In the genomic region with DNA sequence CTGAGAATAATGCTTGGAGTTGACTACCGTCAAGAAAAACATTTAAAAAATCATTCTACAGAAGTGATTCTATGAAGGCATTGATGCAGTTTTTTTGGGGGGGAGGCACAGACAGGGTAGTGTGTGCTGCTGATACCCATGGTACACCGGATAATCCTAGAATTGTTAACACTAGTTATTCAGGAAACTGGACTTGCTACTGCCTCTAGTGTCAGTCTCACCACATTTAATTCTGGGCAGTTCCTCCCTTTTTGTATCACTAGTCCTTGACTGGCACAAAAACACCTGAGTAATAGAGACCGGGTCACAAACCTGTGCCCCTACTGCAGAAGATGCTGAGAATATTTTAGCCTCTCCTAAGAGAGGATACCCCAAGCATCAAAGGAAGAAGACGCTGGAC, we compare ENCODE assay signal across 15 cellular contexts. TPM values are rescaled to one million over a fixed set of nuclear protein-coding genes. Genes with fewer than 3 reads are reported as not detected.
DNase-seq lines count a peak whose midpoint lies in the region; ATAC-seq, FAIRE-seq and TF ChIP-seq lines count a peak whose summit lies in the region.
"Had no signal": no experiment of that assay in that cellular context is flagged by ENCODE, and none has a peak within 500 bp of the region (broad histone marks: within the 10 kb centered on the region; RNA-seq: fewer than 3 reads in every experiment).

No MANE protein-coding gene starts in this region.

- ATAC-seq in K562: peak; percentile 77

- no peak for TF ChIP-seq RAD21 in K562 (CRISPR knock-in tag; conservative IDR thresholded peaks at IDR 0.05 in 1 of 2, IDR thresholded peaks at IDR 0.05 in 1 of 2)

- H3K4me2 ChIP-seq in Loucy (ENCODE audit: low read depth, low read length, poor library complexity, severe bottlenecking) (no peak overlapping the region), K562 (ENCODE audit: insufficient read depth, low read length) (no peak overlapping the region)
- H3K4me2 ChIP-seq: BLaER1 treated with 17β-estradiol and CSF1 and Interleukin-3, amounts not matched to agents 10 nM and 100 nM had no signal

- H3K36me3 ChIP-seq in Loucy (ENCODE audit: insufficient read depth, low read length) (no peaks in the 10 kb centered on the region), K562 (ENCODE audit: control insufficient read depth, insufficient read depth, low read length) (no peaks in the 10 kb centered on the region)
- H3K36me3 ChIP-seq: BLaER1 treated with 17β-estradiol and CSF1 and Interleukin-3, amounts not matched to agents 10 nM and 100 nM; HAP-1 had no signal

- H3K9ac ChIP-seq in Loucy (ENCODE audit: low read depth, low read length, poor library complexity, severe bottlenecking) (no peak overlapping the region), K562 (ENCODE audit: insufficient read depth in 1 of 2, low read depth in 2 of 2, low read length in 2 of 2) (no peak overlapping the region)
- H3K9ac ChIP-seq: BLaER1 treated with 17β-estradiol and CSF1 and Interleukin-3, amounts not matched to agents 10 nM and 100 nM had no signal

- H4K20me1 ChIP-seq in Loucy (ENCODE audit: insufficient read depth, low read length, poor library complexity, severe bottlenecking) (no peaks in the 10 kb centered on the region), K562 (replicated peaks; ENCODE audit: control insufficient read depth, insufficient read depth, low read length) (no peaks in the 10 kb centered on the region)
- H4K20me1 ChIP-seq: BLaER1 treated with 17β-estradiol and CSF1 and Interleukin-3, amounts not matched to agents 10 nM and 100 nM had no signal

- H3K27ac ChIP-seq in C4-2B: no peak overlapping the region
- no peak overlapping the region for H3K27ac ChIP-seq in K562 (ENCODE audit: extremely low read depth, low read depth, low read length)
- H3K27ac ChIP-seq: BLaER1 treated with 17β-estradiol and CSF1 and Interleukin-3, amounts not matched to agents 10 nM and 100 nM; SK-N-MC had no signal

- POLR2A ChIA-PET in K562 (lab: Yijun Ruan, JAX): no interaction called here

- TF ChIP-seq POLR2A in K562 (conservative IDR thresholded peaks at IDR 0.05): no peak

- 2% methylated on average over 4 of the region's 4 CpGs for WGBS in K562 (ENCODE audit: insufficient coverage, low coverage, missing lambda C conversion rate)

- H3K4me1 ChIP-seq in Loucy (ENCODE audit: insufficient read depth, low read length, poor library complexity, severe bottlenecking): no peaks in the 10 kb centered on the region
- H3K4me1 ChIP-seq in K562 (replicated peaks in 1 of 2; ENCODE audit: control insufficient read depth in 2 of 2, insufficient read depth in 2 of 2, low read length in 2 of 2): no peaks in the 10 kb centered on the region
- H3K4me1 ChIP-seq: HAP-1 had no signal

- BruUV-seq in K562 (replicated peaks; lab: Mats Ljungman, UMichigan): no TSS peak

- no peaks in the 10 kb centered on the region for H3K79me2 ChIP-seq in Loucy (ENCODE audit: insufficient read depth, low read length)
- H3K79me2 ChIP-seq in K562 (ENCODE audit: control insufficient read depth, insufficient read depth, low read length): no peaks in the 10 kb centered on the region

- H3K9me3 ChIP-seq in Loucy (ENCODE audit: insufficient read depth, low read depth, low read length) (no peaks in the 10 kb centered on the region), K562 (replicated peaks; ENCODE audit: control insufficient read depth, insufficient read depth, low read depth, low read length) (no peaks in the 10 kb centered on the region)
- H3K9me3 ChIP-seq: BLaER1 treated with 17β-estradiol and CSF1 and Interleukin-3, amounts not matched to agents 10 nM and 100 nM; HAP-1 had no signal

- H3K27me3 ChIP-seq in Loucy (ENCODE audit: insufficient read depth, low read length, poor library complexity, severe bottlenecking): no peaks in the 10 kb centered on the region
- peaks cover 12 to 19% of the 10 kb centered on the region in 2 experiments for H3K27me3 ChIP-seq in K562 (ENCODE audit: control insufficient read depth in 2 of 2, insufficient read depth in 2 of 2, low read length in 2 of 2)
- H3K27me3 ChIP-seq: BLaER1 treated with 17β-estradiol and CSF1 and Interleukin-3, amounts not matched to agents 10 nM and 100 nM had no signal

- no peaks in the 10 kb centered on the region for H3K9me1 ChIP-seq in K562 (ENCODE audit: control insufficient read depth, insufficient read depth, low read length)

- in situ Hi-C loops in K562 (cut with MboI) (no loop called here), G401 (cut with HindIII; ENCODE audit: low sequenced_read_pairs) (no loop called here), ACHN (cut with HindIII; ENCODE audit: low pct_ligation_motif_present, low pct_unique_long_range_greater_than_20kb, low sequenced_read_pairs) (no loop called here)

- no peak overlapping the region for H3K4me3 ChIP-seq in Loucy (ENCODE audit: low read length, poor library complexity, severe bottlenecking)
- no peak overlapping the region for H3K4me3 ChIP-seq in K562
- H3K4me3 ChIP-seq: BLaER1 treated with 17β-estradiol and CSF1 and Interleukin-3, amounts not matched to agents 10 nM and 100 nM; HAP-1; SK-N-MC had no signal

- CTCF ChIA-PET in K562 (lab: Yijun Ruan, JAX; ENCODE audit: low intra/inter-chr PET ratio): no interaction called here

- H3K9me2 ChIP-seq in Loucy (replicated peaks; ENCODE audit: low read depth, low read length): no peaks in the 10 kb centered on the region

- no peak for FAIRE-seq in K562 (lab: Jason Lieb, UNC)
- FAIRE-seq: GM18507 had no signal

- DNase-seq in K562 (ENCODE audit: extremely low read depth in 1 of 4, low spot score in 3 of 4): no peak
- peak; percentile 13 for DNase-seq in iPS-NIHi11 (ENCODE audit: low spot score)
- DNase-seq in medulla oblongata (ENCODE audit: extremely low spot score): no peak
- no peak for DNase-seq in G401 (ENCODE audit: low spot score)
- no peak for DNase-seq in stimulated activated naive CD4-positive, alpha-beta T cell (lab: John Stamatoyannopoulos, UW)
- no peak for DNase-seq in ACHN
- DNase-seq: NCI-H1048, NCI-H345, NCI-H526 treated with DMSO at 0.1 percent for 48 hours had no signal

- H3F3A ChIP-seq in Loucy (ENCODE audit: low read depth): no peaks in the 10 kb centered on the region

- TF ChIP-seq EP300 in K562 (IDR thresholded peaks at IDR 0.05; ENCODE audit: low read length): no peak

- intact Hi-C loops in K562 (cut with micrococcal nuclease): no loop called here

- H2AFZ ChIP-seq in Loucy (ENCODE audit: low read length) (no peak overlapping the region), K562 (ENCODE audit: low read depth, low read length) (peak overlapping the region; percentile 23; the same call in 1 of the 2 replicates)

- peak; percentile 38 for TF ChIP-seq CTCF in C4-2B (conservative IDR thresholded peaks at IDR 0.05)
- TF ChIP-seq CTCF in Loucy (conservative IDR thresholded peaks at IDR 0.05; ENCODE audit: low read length): peak; percentile 31
- peak in 1 of 3 experiments; percentile 13; a peak in 1 of 6 replicates for TF ChIP-seq CTCF in K562 (IDR thresholded peaks at IDR 0.05 in 2 of 3, conservative IDR thresholded peaks at IDR 0.05 in 1 of 3; ENCODE audit: insufficient read depth in 2 of 3, low read depth in 1 of 3, low read length in 3 of 3)

RNA-seq across cellular contexts. Expression of a gene that starts 13.0 kb away (rescaled TPM):
- 31.5 and 50.2 TPM in 2 replicates for total RNA-seq in K562 (2011; cell fraction: chromatin; rRNA removed; ENCODE audit: low replicate concordance)
- total RNA-seq in K562 (2011; cell fraction: nucleolus; rRNA removed): 16.2 and 20.5 TPM in 2 replicates
- total RNA-seq in K562 (2011; cell fraction: nucleoplasm; rRNA removed): 16.9 and 23.0 TPM in 2 replicates
- total RNA-seq in K562 (2014; rRNA removed): 23.4 and 25.0 TPM in 2 replicates
- total RNA-seq in K562 (2014; rRNA removed; fragmentation: Illumina TruSeq; extraction: Trizol): 30.1 and 34.2 TPM in 2 replicates
- 30.5 and 32.0 TPM in 2 replicates for total RNA-seq in K562 (2015; rRNA removed; fragmentation: Illumina TruSeq; extraction: Trizol)
- 51.3 and 52.2 TPM in 2 replicates for total RNA-seq in K562 (2021)
- 24.4 and 38.6 TPM in 2 replicates for polyA plus RNA-seq in K562 (2011; rRNA removed)
- 27.4 and 34.9 TPM in 2 replicates for polyA plus RNA-seq in K562 (2011; cell fraction: cytosol; rRNA removed)
- polyA plus RNA-seq in K562 (2011; cell fraction: nucleus; rRNA removed): 29.5 and 33.3 TPM in 2 replicates
- polyA plus RNA-seq in K562 (2012): 38.3 and 40.8 TPM in 2 replicates
- polyA plus RNA-seq in K562 (2014; fragmentation: Illumina TruSeq; extraction: Trizol): 39.2 and 45.9 TPM in 2 replicates
- polyA plus RNA-seq in K562 (2014; fragmentation: Nextera tagmentation; extraction: Ambion mirVana): 1 to 10 TPM; 6.2 to 9.6 TPM
- 22.1 and 24.2 TPM in 2 replicates for polyA plus RNA-seq in K562 (2014; rRNA removed)
- 64.3 and 93.5 TPM in 2 replicates for polyA minus RNA-seq in K562 (2011; rRNA and poly(A)+ RNA removed)
- 34.4 and 36.3 TPM in 2 replicates for polyA minus RNA-seq in K562 (2011; cell fraction: cytosol; rRNA and poly(A)+ RNA removed)
- 22.9 and 40.4 TPM in 2 replicates for polyA minus RNA-seq in K562 (2011; cell fraction: nucleus; rRNA and poly(A)+ RNA removed)
- total RNA-seq in G401 (2014; rRNA removed; shearing (Covaris generic)): 32.3 and 33.7 TPM in 2 replicates

RNA-seq across cellular contexts. Expression of a gene that starts 20.1 kb away (rescaled TPM):
- total RNA-seq in K562 (2011; cell fraction: chromatin; rRNA removed; ENCODE audit: low replicate concordance): not detected in 2 replicates
- total RNA-seq in K562 (2011; cell fraction: nucleolus; rRNA removed): not detected in 2 replicates
- not detected in 2 replicates for total RNA-seq in K562 (2011; cell fraction: nucleoplasm; rRNA removed)
- total RNA-seq in K562 (2014; rRNA removed) (not detected in 2 replicates), K562 (2014; rRNA removed; fragmentation: Illumina TruSeq; extraction: Trizol) (not detected in 2 replicates), K562 (2015; rRNA removed; fragmentation: Illumina TruSeq; extraction: Trizol) (not detected in 2 replicates), K562 (2021) (not detected in 2 replicates)
- polyA plus RNA-seq in K562 (2011; rRNA removed) (not detected in 2 replicates), K562 (2014; fragmentation: Illumina TruSeq; extraction: Trizol) (not detected in 2 replicates), K562 (2014; fragmentation: Nextera tagmentation; extraction: Ambion mirVana) (not detected), K562 (2014; rRNA removed) (not detected in 2 replicates)
- not detected in 2 replicates for polyA plus RNA-seq in K562 (2011; cell fraction: cytosol; rRNA removed)
- not detected in 2 replicates for polyA plus RNA-seq in K562 (2011; cell fraction: nucleus; rRNA removed)
- polyA plus RNA-seq in K562 (2012): not detected in 2 replicates
- not detected in 2 replicates for polyA minus RNA-seq in K562 (2011; rRNA and poly(A)+ RNA removed)
- polyA minus RNA-seq in K562 (2011; cell fraction: cytosol; rRNA and poly(A)+ RNA removed): not detected in 2 replicates
- not detected in 2 replicates for polyA minus RNA-seq in K562 (2011; cell fraction: nucleus; rRNA and poly(A)+ RNA removed)
- total RNA-seq in G401 (2014; rRNA removed; shearing (Covaris generic)): not detected in 2 replicates

RNA-seq across cellular contexts. Expression of a gene that starts 39.7 kb away (rescaled TPM):
- not detected in 2 replicates for total RNA-seq in K562 (2011; cell fraction: chromatin; rRNA removed; ENCODE audit: low replicate concordance)
- not detected in 2 replicates for total RNA-seq in K562 (2011; cell fraction: nucleolus; rRNA removed)
- not detected in 2 replicates for total RNA-seq in K562 (2011; cell fraction: nucleoplasm; rRNA removed)
- total RNA-seq in K562 (2014; rRNA removed): not detected in 2 replicates
- total RNA-seq in K562 (2014; rRNA removed; fragmentation: Illumina TruSeq; extraction: Trizol): not detected in 2 replicates
- not detected in 2 replicates for total RNA-seq in K562 (2015; rRNA removed; fragmentation: Illumina TruSeq; extraction: Trizol)
- not detected in 2 replicates for total RNA-seq in K562 (2021)
- polyA plus RNA-seq in K562 (2011; rRNA removed): not detected in 2 replicates
- polyA plus RNA-seq in K562 (2011; cell fraction: cytosol; rRNA removed): not detected in 2 replicates
- not detected in 2 replicates for polyA plus RNA-seq in K562 (2011; cell fraction: nucleus; rRNA removed)
- not detected in 2 replicates for polyA plus RNA-seq in K562 (2012)
- polyA plus RNA-seq in K562 (2014; fragmentation: Illumina TruSeq; extraction: Trizol): not detected in 2 replicates
- not detected for polyA plus RNA-seq in K562 (2014; fragmentation: Nextera tagmentation; extraction: Ambion mirVana)
- not detected in 2 replicates for polyA plus RNA-seq in K562 (2014; rRNA removed)
- not detected in 2 replicates for polyA minus RNA-seq in K562 (2011; rRNA and poly(A)+ RNA removed)
- not detected in 2 replicates for polyA minus RNA-seq in K562 (2011; cell fraction: cytosol; rRNA and poly(A)+ RNA removed)
- not detected in 2 replicates for polyA minus RNA-seq in K562 (2011; cell fraction: nucleus; rRNA and poly(A)+ RNA removed)
- not detected in 2 replicates for total RNA-seq in G401 (2014; rRNA removed; shearing (Covaris generic))
